In genomic region chr7:73738612-73739386, GRCh38 we compare ENCODE assay signal across 1 cellular context.
TF ChIP-seq lines count a peak whose summit lies in the region.

Gene ABHD11 (minus strand): TSS chr7:73738802. CDS start chr7:73738770, 32 bp downstream.

TF ChIP-seq in GM12878, 131 proteins besides CTCF, POLR2A, EP300 and RAD21 (continued from another document):
- TF ChIP-seq PRDM15 (CRISPR knock-in tag; IDR thresholded peaks at IDR 0.05): no peak
- 0 out of 2 replicates have a peak, but pooled peaks have one; percentile 19 for TF ChIP-seq JUND (IDR thresholded peaks at IDR 0.05; ENCODE audit: low read depth, low read length)
- TF ChIP-seq E4F1 (IDR thresholded peaks at IDR 0.05; ENCODE audit: borderline replicate concordance, partially characterized antibody): no peak
- no peak for TF ChIP-seq MTA2 (IDR thresholded peaks at IDR 0.05; ENCODE audit: low read depth)
- no peak; the same call in 1 of the 2 replicates for TF ChIP-seq SMC3 (IDR thresholded peaks at IDR 0.05; ENCODE audit: borderline replicate concordance, low read length)
- TF ChIP-seq ATF7 (IDR thresholded peaks at IDR 0.05; ENCODE audit: low read depth): peak; percentile 98
